In the genomic region with DNA sequence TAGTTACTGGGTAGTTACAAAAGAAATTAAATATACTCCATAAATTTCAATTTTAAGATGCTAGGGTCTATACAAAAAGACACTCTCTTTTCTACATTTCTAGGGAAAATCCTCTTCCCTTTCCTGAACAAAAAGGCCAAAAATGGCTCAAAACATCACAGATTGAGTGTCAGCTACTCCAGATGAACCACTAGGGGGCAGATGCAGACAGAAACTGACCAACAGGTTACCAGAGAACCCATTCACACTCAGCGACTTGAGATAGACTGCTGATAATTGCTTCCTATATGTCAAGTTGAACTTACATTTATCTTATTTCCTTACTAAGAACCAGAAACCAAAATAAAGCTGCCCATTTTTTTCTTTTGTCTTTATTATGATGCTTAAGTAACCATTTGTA, we compare ENCODE assay signal across 8 cellular contexts.
A peak's percentile ranks its signal among the peaks of the same experiment; 100 is the strongest.
DNase-seq lines count a peak whose midpoint lies in the region; ATAC-seq, FAIRE-seq and TF ChIP-seq lines count a peak whose summit lies in the region.

No MANE protein-coding gene starts in this region.

- no peaks in the 10 kb centered on the region for H3K36me3 ChIP-seq in left ventricle myocardium inferior

- intact Hi-C loops in left ventricle myocardium inferior (cut with micrococcal nuclease), result no loop called here
- intact Hi-C loops in Right ventricle myocardium inferior (cut with DNase I), result no loop called here

- H3K27me3 ChIP-seq in left ventricle myocardium inferior (ENCODE audit: low read depth), result no peaks in the 10 kb centered on the region

- no peak for TF ChIP-seq POLR2A in erythroblast (IDR thresholded peaks at IDR 0.05; ENCODE audit: low read length)

- no peak overlapping the region for H3K4me3 ChIP-seq in left ventricle myocardium inferior

- DNase-seq in left ventricle myocardium inferior (no peak), Right ventricle myocardium inferior (ENCODE audit: missing footprints) (no peak), NCI-H748 treated with DMSO at 0.1 percent for 48 hours (lab: John Stamatoyannopoulos, UW) (peak; percentile 24), erythroblast (lab: John Stamatoyannopoulos, UW) (peak; percentile 53), urothelium cell line (ENCODE audit: low spot score) (peak; percentile 10), DMS79 treated with DMSO at 0.1 percent for 48 hours (lab: John Stamatoyannopoulos, UW) (no peak), inferior parietal cortex (ENCODE audit: extremely low spot score) (no peak)

- FAIRE-seq in urothelium cell line (lab: Jason Lieb, UNC), result no peak

- no peak overlapping the region for H3K27ac ChIP-seq in left ventricle myocardium inferior (replicated peaks)

- no peak for ATAC-seq in Right ventricle myocardium inferior
- ATAC-seq in GM21717 (IDR thresholded peaks at IDR 0.05; ENCODE audit: unreplicated experiment), result no peak

- no peaks in the 10 kb centered on the region for H3K4me1 ChIP-seq in left ventricle myocardium inferior

- peak; percentile 59 for TF ChIP-seq CTCF in left ventricle myocardium inferior (IDR thresholded peaks at IDR 0.05; ENCODE audit: borderline replicate concordance)

- no peaks in the 10 kb centered on the region for H3K9me3 ChIP-seq in left ventricle myocardium inferior (replicated peaks)

Comparison
In these comparisons a context has a peak if more than half of its experiments do, and no peak if none do; other contexts are left out.
1. DNase-seq: peak in NCI-H748 treated with DMSO at 0.1 percent for 48 hours (single experiment), erythroblast (2 of 2) and urothelium cell line (single experiment); none in left ventricle myocardium inferior (single experiment), Right ventricle myocardium inferior (single experiment), DMS79 treated with DMSO at 0.1 percent for 48 hours (single experiment) and inferior parietal cortex (single experiment).